ENCODE assay signal across 20 cellular contexts in the genomic region with DNA sequence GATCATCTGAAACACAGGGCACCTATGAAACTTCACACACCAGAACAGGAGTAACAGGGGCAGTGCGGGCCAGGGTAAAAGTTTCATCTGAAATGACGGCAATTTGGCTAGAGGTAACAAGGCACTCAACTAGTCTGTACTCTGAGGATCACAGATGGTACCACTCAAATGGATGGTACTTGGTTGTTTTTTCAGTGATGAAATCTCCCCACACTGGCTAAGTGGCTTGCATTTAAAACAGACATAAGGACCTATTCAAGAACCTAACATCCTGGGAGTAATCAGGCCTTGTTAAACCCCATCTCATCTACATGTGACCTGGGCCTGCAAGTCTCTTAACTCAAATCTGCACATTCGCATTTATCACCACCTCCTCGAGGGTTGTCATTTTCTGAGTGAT.
"Had no signal": no experiment of that assay in that cellular context is flagged by ENCODE, and none has a peak within 500 bp of the region (broad histone marks: within the 10 kb centered on the region; RNA-seq: fewer than 3 reads in every experiment).

No MANE protein-coding gene starts in this region.

- DNase-seq: dorsolateral prefrontal cortex; effector CD4-positive, alpha-beta T cell; mesenchymal stem cell; mucosa of descending colon; naive B cell; stimulated activated CD4-positive, alpha-beta T cell treated with anti-CD3 and anti-CD28 coated beads, Interleukin-2, amount 100 ng/mL, for 24 hours; stimulated activated CD4-positive, alpha-beta T cell treated with anti-CD3 and anti-CD28 coated beads, Interleukin-4, amount 100 ng/mL, for 24 hours; stimulated activated naive CD4-positive, alpha-beta T cell treated with Interleukin-2 at 50 U/mL for 16 hours; stomach; tibial artery had no signal

- H3K27me3 ChIP-seq: dorsolateral prefrontal cortex, neural progenitor cell, right atrium auricular region, stomach, tibial artery had no signal

- H3K9me3 ChIP-seq: mucosa of descending colon, stomach, tibial artery had no signal

- H3K27ac Mint-ChIP-seq: mesothelial cell of epicardium; naive B cell; natural killer cell treated with Interleukin-12 subunit alpha and Interleukin-12 subunit beta and Interleukin-15 and Interleukin-18, amount 100 ng/mL, for 72 hours; neural progenitor cell; progenitor cell of endocrine pancreas; stimulated activated effector memory CD8-positive, alpha-beta T cell treated with anti-CD3 and anti-CD28 coated beads, Interleukin-12 subunit alpha, Interleukin-12 subunit beta, amount 100 ng/mL, for 72 hours; type B pancreatic cell had no signal

- H3K4me3 Mint-ChIP-seq: mesothelial cell of epicardium; natural killer cell treated with Interleukin-12 subunit alpha and Interleukin-12 subunit beta and Interleukin-15 and Interleukin-18, amount 100 ng/mL, for 72 hours; neural progenitor cell; stimulated activated effector memory CD8-positive, alpha-beta T cell treated with anti-CD3 and anti-CD28 coated beads, Interleukin-12 subunit alpha, Interleukin-12 subunit beta, amount 100 ng/mL, for 72 hours; type B pancreatic cell had no signal

- H3K4me3 ChIP-seq: dorsolateral prefrontal cortex, mucosa of descending colon, neural progenitor cell, right atrium auricular region, smooth muscle cell, stomach, tibial artery had no signal

- H3K36me3 ChIP-seq: right atrium auricular region, tibial artery had no signal

- H3K4me1 Mint-ChIP-seq: mesothelial cell of epicardium; naive B cell; neural progenitor cell; stimulated activated effector memory CD8-positive, alpha-beta T cell treated with anti-CD3 and anti-CD28 coated beads, Interleukin-12 subunit alpha, Interleukin-12 subunit beta, amount 100 ng/mL, for 72 hours had no signal

- ATAC-seq: mucosa of descending colon; natural killer cell treated with Interleukin-12 subunit alpha and Interleukin-12 subunit beta and Interleukin-15 and Interleukin-18, amount 100 ng/mL, for 72 hours; sciatic nerve; stimulated activated effector memory CD8-positive, alpha-beta T cell treated with anti-CD3 and anti-CD28 coated beads, Interleukin-12 subunit alpha, Interleukin-12 subunit beta, amount 100 ng/mL, for 72 hours had no signal

- H3K4me1 ChIP-seq: neural progenitor cell, right atrium auricular region, stomach, tibial artery had no signal

- H3K9me3 Mint-ChIP-seq: natural killer cell treated with Interleukin-12 subunit alpha and Interleukin-12 subunit beta and Interleukin-15 and Interleukin-18, amount 100 ng/mL, for 72 hours; neural progenitor cell; stimulated activated effector memory CD8-positive, alpha-beta T cell treated with anti-CD3 and anti-CD28 coated beads, Interleukin-12 subunit alpha, Interleukin-12 subunit beta, amount 100 ng/mL, for 72 hours; type B pancreatic cell had no signal

- H3K27ac ChIP-seq: neural progenitor cell, parathyroid adenoma, right atrium auricular region, stomach, tibial artery had no signal

- H3K27me3 Mint-ChIP-seq: naive B cell; natural killer cell treated with Interleukin-12 subunit alpha and Interleukin-12 subunit beta and Interleukin-15 and Interleukin-18, amount 100 ng/mL, for 72 hours; progenitor cell of endocrine pancreas; type B pancreatic cell had no signal
